ENCODE assay signal across 1 cellular context in the genomic region with DNA sequence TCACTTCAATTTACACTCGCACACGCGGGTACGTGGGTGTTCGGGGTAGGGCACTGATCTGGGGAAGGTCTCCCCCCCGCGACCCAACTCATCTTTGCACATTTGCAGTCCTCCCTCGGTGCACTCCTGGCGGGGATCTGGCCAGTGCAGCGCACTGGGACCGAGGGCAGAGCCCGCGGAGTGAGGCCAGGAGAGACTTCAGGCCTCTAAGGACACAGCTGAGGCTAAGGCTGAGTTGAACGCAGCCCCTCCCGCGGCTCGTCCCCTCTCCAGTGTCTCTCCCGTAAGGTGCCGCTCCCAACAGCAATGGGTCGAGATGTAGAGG.
TF ChIP-seq lines count a peak whose summit lies in the region.

No MANE protein-coding gene starts in this region.

TF ChIP-seq in K562, 482 proteins besides CTCF, POLR2A, EP300 and RAD21 (continued from another document):
- TF ChIP-seq, protein P1, sequence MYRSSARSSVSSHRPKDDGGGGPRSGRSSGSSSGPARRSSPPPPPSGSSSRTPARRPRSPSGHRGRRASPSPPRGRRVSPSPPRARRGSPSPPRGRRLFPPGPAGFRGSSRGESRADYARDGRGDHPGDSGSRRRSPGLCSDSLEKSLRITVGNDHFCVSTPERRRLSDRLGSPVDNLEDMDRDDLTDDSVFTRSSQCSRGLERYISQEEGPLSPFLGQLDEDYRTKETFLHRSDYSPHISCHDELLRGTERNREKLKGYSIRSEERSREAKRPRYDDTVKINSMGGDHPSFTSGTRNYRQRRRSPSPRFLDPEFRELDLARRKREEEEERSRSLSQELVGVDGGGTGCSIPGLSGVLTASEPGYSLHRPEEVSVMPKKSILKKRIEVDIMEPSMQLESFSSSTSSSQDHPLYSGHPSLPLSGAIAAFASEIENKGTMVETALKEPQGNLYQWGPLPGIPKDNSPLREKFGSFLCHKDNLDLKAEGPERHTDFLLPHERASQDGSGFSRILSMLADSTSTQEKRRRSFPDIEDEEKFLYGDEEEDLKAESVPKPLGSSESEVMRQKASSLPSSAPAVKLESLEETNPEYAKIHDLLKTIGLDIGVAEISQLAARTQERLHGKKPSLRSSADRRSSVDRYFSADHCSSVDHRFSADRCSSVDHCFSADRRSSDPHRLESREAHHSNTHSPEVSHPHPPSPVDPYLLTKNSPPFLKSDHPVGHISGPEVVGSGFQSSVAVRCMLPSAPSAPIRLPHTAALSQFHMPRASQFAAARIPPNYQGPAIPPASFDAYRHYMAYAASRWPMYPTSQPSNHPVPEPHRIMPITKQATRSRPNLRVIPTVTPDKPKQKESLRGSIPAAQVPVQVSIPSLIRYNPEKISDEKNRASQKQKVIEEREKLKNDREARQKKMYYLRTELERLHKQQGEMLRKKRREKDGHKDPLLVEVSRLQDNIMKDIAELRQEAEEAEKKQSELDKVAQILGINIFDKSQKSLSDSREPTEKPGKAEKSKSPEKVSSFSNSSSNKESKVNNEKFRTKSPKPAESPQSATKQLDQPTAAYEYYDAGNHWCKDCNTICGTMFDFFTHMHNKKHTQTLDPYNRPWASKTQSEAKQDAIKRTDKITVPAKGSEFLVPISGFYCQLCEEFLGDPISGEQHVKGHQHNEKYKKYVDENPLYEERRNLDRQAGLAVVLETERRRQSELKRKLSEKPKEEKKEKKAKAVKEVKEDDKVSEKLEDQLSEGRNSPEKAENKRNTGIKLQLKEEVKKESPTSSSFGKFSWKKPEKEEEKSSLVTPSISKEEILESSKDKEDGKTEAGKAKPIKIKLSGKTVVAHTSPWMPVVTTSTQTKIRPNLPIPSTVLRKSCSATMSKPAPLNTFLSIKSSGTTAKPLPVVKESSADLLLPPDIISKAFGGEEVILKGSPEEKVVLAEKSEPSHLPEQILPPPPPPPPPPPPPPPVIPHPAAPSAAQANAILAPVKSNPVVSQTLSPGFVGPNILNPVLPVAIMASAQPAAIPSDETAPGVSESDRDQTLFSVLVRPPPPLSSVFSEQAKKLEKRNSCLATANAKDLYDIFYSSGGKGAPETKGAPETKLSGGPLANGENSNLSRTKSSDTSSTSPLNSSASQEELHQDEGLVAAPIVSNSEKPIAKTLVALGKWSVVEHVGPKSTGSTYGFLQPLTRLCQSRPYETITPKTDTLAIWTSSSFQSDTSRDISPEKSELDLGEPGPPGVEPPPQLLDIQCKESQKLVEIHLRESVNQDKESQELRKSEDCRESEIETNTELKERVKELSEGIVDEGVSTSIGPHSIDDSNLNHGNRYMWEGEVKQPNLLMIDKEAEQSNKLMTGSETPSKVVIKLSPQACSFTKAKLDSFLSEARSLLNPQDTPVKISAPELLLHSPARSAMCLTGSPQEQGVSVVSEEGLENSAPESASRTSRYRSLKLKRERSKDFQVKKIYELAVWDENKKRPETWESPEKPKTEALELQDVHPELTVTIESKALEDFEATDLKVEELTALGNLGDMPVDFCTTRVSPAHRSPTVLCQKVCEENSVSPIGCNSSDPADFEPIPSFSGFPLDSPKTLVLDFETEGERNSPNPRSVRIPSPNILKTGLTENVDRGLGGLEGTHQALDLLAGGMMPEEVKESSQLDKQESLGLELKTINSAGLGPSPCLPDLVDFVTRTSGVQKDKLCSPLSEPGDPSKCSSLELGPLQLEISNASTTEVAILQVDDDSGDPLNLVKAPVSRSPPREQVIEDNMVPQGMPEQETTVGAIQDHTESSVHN (IDR thresholded peaks at IDR 0.05; ENCODE audit: borderline replicate concordance in 1 of 2, low read depth in 1 of 2): no peak
- TF ChIP-seq, protein P2, sequence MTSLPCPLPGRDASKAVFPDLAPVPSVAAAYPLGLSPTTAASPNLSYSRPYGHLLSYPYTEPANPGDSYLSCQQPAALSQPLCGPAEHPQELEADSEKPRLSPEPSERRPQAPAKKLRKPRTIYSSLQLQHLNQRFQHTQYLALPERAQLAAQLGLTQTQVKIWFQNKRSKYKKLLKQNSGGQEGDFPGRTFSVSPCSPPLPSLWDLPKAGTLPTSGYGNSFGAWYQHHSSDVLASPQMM (CRISPR knock-in tag; IDR thresholded peaks at IDR 0.05): no peak
- TF ChIP-seq CBFA2T2 (conservative IDR thresholded peaks at IDR 0.05) (no peak), ZNF584 (CRISPR knock-in tag; IDR thresholded peaks at IDR 0.05; ENCODE audit: low read depth) (no peak), TEAD1 (CRISPR knock-in tag; IDR thresholded peaks at IDR 0.05) (no peak), KDM4B (IDR thresholded peaks at IDR 0.05; ENCODE audit: borderline replicate concordance in 2 of 2, low read depth in 1 of 2) (no peak), ZBTB7A (IDR thresholded peaks at IDR 0.05; ENCODE audit: borderline replicate concordance, control insufficient read depth, low read depth, low read length) (no peak), EGR1 (conservative IDR thresholded peaks at IDR 0.05) (no peak), NEUROD1 (IDR thresholded peaks at IDR 0.05; ENCODE audit: borderline replicate concordance, low read depth, low read length, partially characterized antibody) (no peak), ZNF717 (CRISPR knock-in tag; IDR thresholded peaks at IDR 0.05) (no peak), MBD2 (IDR thresholded peaks at IDR 0.05; ENCODE audit: borderline replicate concordance, low read depth) (no peak), JUND (IDR thresholded peaks at IDR 0.05; ENCODE audit: borderline replicate concordance, low read depth, low read length) (no peak), JUND (tag; IDR thresholded peaks at IDR 0.05; ENCODE audit: borderline replicate concordance, low read depth, low read length) (no peak)
- TF ChIP-seq, protein P3, sequence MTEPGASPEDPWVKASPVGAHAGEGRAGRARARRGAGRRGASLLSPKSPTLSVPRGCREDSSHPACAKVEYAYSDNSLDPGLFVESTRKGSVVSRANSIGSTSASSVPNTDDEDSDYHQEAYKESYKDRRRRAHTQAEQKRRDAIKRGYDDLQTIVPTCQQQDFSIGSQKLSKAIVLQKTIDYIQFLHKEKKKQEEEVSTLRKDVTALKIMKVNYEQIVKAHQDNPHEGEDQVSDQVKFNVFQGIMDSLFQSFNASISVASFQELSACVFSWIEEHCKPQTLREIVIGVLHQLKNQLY (CRISPR knock-in tag; conservative IDR thresholded peaks at IDR 0.05): no peak
